Comparison of ENCODE assay signal across 19 cellular contexts in genomic region chr10:112756118-112756512, GRCh38.
DNase-seq lines count a peak whose midpoint lies in the region; FAIRE-seq and TF ChIP-seq lines count a peak whose summit lies in the region.
"Had no signal": no experiment of that assay in that cellular context is flagged by ENCODE, and none has a peak within 500 bp of the region (broad histone marks: within the 10 kb centered on the region; RNA-seq: fewer than 3 reads in every experiment).

No MANE protein-coding gene starts in this region.

- peak overlapping the region; percentile 77 for H3K4me2 ChIP-seq in smooth muscle cell

- no peak for FAIRE-seq in kidney (lab: Jason Lieb, UNC)
- FAIRE-seq: G401.6, GM12891 had no signal

- no peak for DNase-seq in breast epithelium (ENCODE audit: low spot score in 2 of 2)
- no peak for DNase-seq in MCF 10A (ENCODE audit: unreplicated experiment)
- DNase-seq in epithelial cell of prostate (ENCODE audit: low read depth, low spot score) = no peak
- no peak for DNase-seq in smooth muscle cell (lab: John Stamatoyannopoulos, UW; ENCODE audit: unreplicated experiment)
- DNase-seq in kidney = no peak
- DNase-seq in endodermal cell = no peak
- DNase-seq in activated naive CD4-positive, alpha-beta T cell treated with anti-CD3 and anti-CD28 coated beads for 36 hours = no peak
- DNase-seq: Caco-2; DMS79; H9; Karpas-422; NCI-H1436; NCI-H2081; NCI-H524 treated with DMSO at 0.1 percent for 48 hours; NK-92 treated with Interleukin-12 subunit alpha and Interleukin-12 subunit beta, amount 100 ng/mL, for 24 hours; OCI-M1 had no signal

- H3K9ac ChIP-seq in smooth muscle cell (ENCODE audit: low read depth) (no peak overlapping the region), kidney (ENCODE audit: low read length in 2 of 2) (no peak overlapping the region), endodermal cell (ENCODE audit: extremely low read depth, low read length, poor library complexity, severe bottlenecking) (no peak overlapping the region)

- H3K27ac ChIP-seq in breast epithelium = peak overlapping the region; percentile 21 to 36
- peak overlapping the region; percentile 26 for H3K27ac ChIP-seq in epithelial cell of prostate
- no peak overlapping the region for H3K27ac ChIP-seq in smooth muscle cell (ENCODE audit: low read depth)
- no peak overlapping the region for H3K27ac ChIP-seq in kidney (ENCODE audit: low read depth in 2 of 2, low read length in 2 of 2)
- H3K27ac ChIP-seq in endodermal cell (ENCODE audit: low read depth, low read length) = no peak overlapping the region

- H4K20me1 ChIP-seq in smooth muscle cell (ENCODE audit: low read depth) = no peaks in the 10 kb centered on the region

- H3K79me2 ChIP-seq in smooth muscle cell (ENCODE audit: low read depth) = no peaks in the 10 kb centered on the region

- H3K27ac Mint-ChIP-seq in MCF 10A (ENCODE audit: low read depth, unreplicated experiment) = no peak overlapping the region
- peak overlapping the region; percentile 34 to 84 (median 52) for H3K27ac Mint-ChIP-seq in nephron
- H3K27ac Mint-ChIP-seq in endodermal cell = no peak overlapping the region
- H3K27ac Mint-ChIP-seq in activated naive CD4-positive, alpha-beta T cell treated with anti-CD3 and anti-CD28 coated beads for 36 hours = no peak overlapping the region

- BruUV-seq in MCF 10A (replicated peaks; lab: Mats Ljungman, UMichigan) = no TSS peak

- no peaks in the 10 kb centered on the region for H3K27me3 Mint-ChIP-seq in MCF 10A (ENCODE audit: insufficient read depth, unreplicated experiment)
- no peaks in the 10 kb centered on the region for H3K27me3 Mint-ChIP-seq in nephron (ENCODE audit: low read depth)
- H3K27me3 Mint-ChIP-seq in endodermal cell (ENCODE audit: insufficient read depth) = no peaks in the 10 kb centered on the region
- H3K27me3 Mint-ChIP-seq in activated naive CD4-positive, alpha-beta T cell treated with anti-CD3 and anti-CD28 coated beads for 36 hours (ENCODE audit: low read depth) = no peaks in the 10 kb centered on the region

- H3K27me3 ChIP-seq in breast epithelium (no peaks in the 10 kb centered on the region), smooth muscle cell (ENCODE audit: low read depth) (no peaks in the 10 kb centered on the region), endodermal cell (ENCODE audit: control insufficient read depth, insufficient read depth, low read length, poor library complexity, severe bottlenecking) (no peaks in the 10 kb centered on the region)

- TF ChIP-seq POLR2A in breast epithelium (IDR thresholded peaks at IDR 0.05) = no peak

- peaks cover 11% of the 10 kb centered on the region for H3F3A ChIP-seq in smooth muscle cell (ENCODE audit: low read depth)

- H3K4me3 Mint-ChIP-seq in MCF 10A (ENCODE audit: unreplicated experiment) (no peak overlapping the region), nephron (no peak overlapping the region), endodermal cell (no peak overlapping the region)
- H3K4me3 Mint-ChIP-seq in activated naive CD4-positive, alpha-beta T cell treated with anti-CD3 and anti-CD28 coated beads for 36 hours = no peak overlapping the region
- H3K4me3 Mint-ChIP-seq: H9 had no signal

- POLR2A ChIA-PET in MCF 10A (lab: Yijun Ruan, JAX) = no interaction called here

- intact Hi-C loops in breast epithelium (cut with DNase I; ENCODE audit: low total_unique reads) (no loop called here), MCF 10A (cut with micrococcal nuclease) (no loop called here), kidney (cut with DNase I) (no loop called here)
- intact Hi-C loops in activated naive CD4-positive, alpha-beta T cell treated with anti-CD3 and anti-CD28 coated beads for 36 hours (cut with micrococcal nuclease) = no loop called here

- H3K4me1 ChIP-seq in breast epithelium (no peaks in the 10 kb centered on the region), smooth muscle cell (ENCODE audit: low read depth) (peaks cover 29% of the 10 kb centered on the region), kidney (ENCODE audit: control insufficient read depth in 1 of 2, insufficient read depth in 1 of 2, low read depth in 1 of 2, low read length in 2 of 2) (no peaks in the 10 kb centered on the region), endodermal cell (ENCODE audit: control insufficient read depth, insufficient read depth, low read length) (peaks cover 11% of the 10 kb centered on the region)

- peaks cover 6% of the 10 kb centered on the region for H3K4me1 Mint-ChIP-seq in MCF 10A (ENCODE audit: insufficient read depth, unreplicated experiment)
- peaks cover 62% of the 10 kb centered on the region for H3K4me1 Mint-ChIP-seq in nephron
- H3K4me1 Mint-ChIP-seq in endodermal cell = peaks cover 36% of the 10 kb centered on the region
- no peaks in the 10 kb centered on the region for H3K4me1 Mint-ChIP-seq in activated naive CD4-positive, alpha-beta T cell treated with anti-CD3 and anti-CD28 coated beads for 36 hours (ENCODE audit: low read depth)

- H3K36me3 ChIP-seq in breast epithelium (no peaks in the 10 kb centered on the region), smooth muscle cell (ENCODE audit: low read depth) (no peaks in the 10 kb centered on the region), kidney (ENCODE audit: control insufficient read depth in 1 of 2, insufficient read depth in 2 of 2, low read length in 2 of 2) (no peaks in the 10 kb centered on the region), endodermal cell (ENCODE audit: control insufficient read depth, insufficient read depth, low read length) (no peaks in the 10 kb centered on the region)

- H3K4me3 ChIP-seq in breast epithelium (peak overlapping the region in 2 of 3 donors; percentile 24 to 36), smooth muscle cell (peak overlapping the region; percentile 32), kidney (ENCODE audit: low read length in 2 of 2) (no peak overlapping the region), endodermal cell (ENCODE audit: low read length) (no peak overlapping the region)

- H3K36me3 Mint-ChIP-seq in MCF 10A (ENCODE audit: insufficient read depth, unreplicated experiment) = no peaks in the 10 kb centered on the region
- no peaks in the 10 kb centered on the region for H3K36me3 Mint-ChIP-seq in nephron (ENCODE audit: low read depth)
- peaks cover 1% of the 10 kb centered on the region for H3K36me3 Mint-ChIP-seq in endodermal cell (ENCODE audit: low read depth)
- H3K36me3 Mint-ChIP-seq in activated naive CD4-positive, alpha-beta T cell treated with anti-CD3 and anti-CD28 coated beads for 36 hours (ENCODE audit: low read depth) = peaks cover 11% of the 10 kb centered on the region

- 64% methylated on average over 8 of the region's 8 CpGs for WGBS in smooth muscle cell (ENCODE audit: low lambda C conversion rate)
- WGBS in endodermal cell (ENCODE audit: insufficient coverage in 1 of 2, insufficient read length in 1 of 2), 2 experiments = 92 to 98% methylated on average over 6 to 8 of the region's 8 CpGs

- H2AFZ ChIP-seq in smooth muscle cell (ENCODE audit: low read depth) = no peak overlapping the region

- no peaks in the 10 kb centered on the region for H3K9me3 ChIP-seq in breast epithelium
- no peaks in the 10 kb centered on the region for H3K9me3 ChIP-seq in smooth muscle cell (replicated peaks; ENCODE audit: low read depth)
- H3K9me3 ChIP-seq in kidney (ENCODE audit: control insufficient read depth in 1 of 2, low read length in 2 of 2) = no peaks in the 10 kb centered on the region
- H3K9me3 ChIP-seq in endodermal cell (ENCODE audit: control insufficient read depth, low read length) = no peaks in the 10 kb centered on the region
- H3K9me3 ChIP-seq: Caco-2 had no signal

- no peaks in the 10 kb centered on the region for H3K9me3 Mint-ChIP-seq in MCF 10A (ENCODE audit: unreplicated experiment)
- H3K9me3 Mint-ChIP-seq in nephron = no peaks in the 10 kb centered on the region
- H3K9me3 Mint-ChIP-seq in endodermal cell = no peaks in the 10 kb centered on the region
- H3K9me3 Mint-ChIP-seq in activated naive CD4-positive, alpha-beta T cell treated with anti-CD3 and anti-CD28 coated beads for 36 hours = no peaks in the 10 kb centered on the region
- H3K9me3 Mint-ChIP-seq: H9 had no signal

- CTCF ChIA-PET in MCF 10A (lab: Yijun Ruan, JAX) = no interaction called here
- CTCF ChIA-PET in activated naive CD4-positive, alpha-beta T cell treated with anti-CD3 and anti-CD28 coated beads for 36 hours (lab: Charles Lee) = interaction anchor here (0.7 kb wide), 1 partner anchor 19 kb away, joined by 3 read pairs; no protein-coding TSS in a partner anchor

- TF ChIP-seq CTCF in breast epithelium (IDR thresholded peaks at IDR 0.05) (no peak), MCF 10A (IDR thresholded peaks at IDR 0.05; ENCODE audit: unreplicated experiment) (no peak), nephron (IDR thresholded peaks at IDR 0.05; ENCODE audit: unreplicated experiment in 3 of 3) (no peak), smooth muscle cell (IDR thresholded peaks at IDR 0.05; ENCODE audit: borderline replicate concordance, insufficient read depth, poor library complexity, severe bottlenecking) (no peak), kidney (IDR thresholded peaks at IDR 0.05; ENCODE audit: borderline replicate concordance, extremely low read depth, insufficient read depth) (no peak), endodermal cell (conservative IDR thresholded peaks at IDR 0.05) (no peak)

Comparison
In these comparisons a context has a peak if more than half of its experiments do, and no peak if none do; other contexts are left out.
1. H3K27ac ChIP-seq: peak in breast epithelium (2 of 2) and epithelial cell of prostate (single experiment); none in smooth muscle cell (single experiment), kidney (0 of 2) and endodermal cell (single experiment).
2. H3K4me3 ChIP-seq: peak in breast epithelium (2 of 3) and smooth muscle cell (single experiment); none in kidney (0 of 2) and endodermal cell (single experiment).
3. H3K27ac Mint-ChIP-seq: peak in nephron (3 of 3); none in MCF 10A (single experiment), endodermal cell (single experiment) and activated naive CD4-positive, alpha-beta T cell treated with anti-CD3 and anti-CD28 coated beads for 36 hours (single experiment).